In genomic region chr19:45019187-45019586, GRCh38 we compare ENCODE assay signal across 21 cellular contexts. TPM values are rescaled to one million over a fixed set of nuclear protein-coding genes. Genes with fewer than 3 reads are reported as not detected.
DNase-seq lines count a peak whose midpoint lies in the region; ATAC-seq, FAIRE-seq and TF ChIP-seq lines count a peak whose summit lies in the region.
"Had no signal": no experiment of that assay in that cellular context is flagged by ENCODE, and none has a peak within 500 bp of the region (broad histone marks: within the 10 kb centered on the region; RNA-seq: fewer than 3 reads in every experiment).

No MANE protein-coding gene starts in this region.

- intact Hi-C loops in CD4-positive, alpha-beta memory T cell (cut with micrococcal nuclease) = no loop called here
- intact Hi-C loops in Panc1 (cut with micrococcal nuclease; ENCODE audit: unreplicated experiment) = no loop called here

- H3K27me3 Mint-ChIP-seq in CD4-positive, alpha-beta memory T cell = no peaks in the 10 kb centered on the region
- H3K27me3 Mint-ChIP-seq: CD4-positive, alpha-beta T cell had no signal

- peaks cover 10% of the 10 kb centered on the region for H3K36me3 ChIP-seq in CD4-positive, alpha-beta memory T cell (ENCODE audit: insufficient read depth, low read length)
- H3K36me3 ChIP-seq in Panc1 (ENCODE audit: control insufficient read depth, insufficient read depth, low read length) = no peaks in the 10 kb centered on the region
- H3K36me3 ChIP-seq: BE2C, SJCRH30 had no signal

- POLR2A ChIA-PET in CD4-positive, alpha-beta memory T cell (lab: Charles Lee; ENCODE audit: partially characterized antibody) = interaction anchor here (1.0 kb wide), 1 partner anchor 19 kb away, joined by 3 read pairs; the partner anchor contains the start of gene CLASRP
- POLR2A ChIA-PET in Panc1 (lab: Charles Lee) = no interaction called here

- H3K27ac Mint-ChIP-seq in CD4-positive, alpha-beta memory T cell = peak overlapping the region; percentile 25 to 88 (median 71)
- H3K27ac Mint-ChIP-seq: CD4-positive, alpha-beta T cell had no signal

- no peak for DNase-seq in CD4-positive, alpha-beta memory T cell
- DNase-seq in D721Med (ENCODE audit: insufficient read length, low spot score) (no peak), Panc1 (ENCODE audit: low read depth, low spot score) (no peak), epithelial cell of esophagus (ENCODE audit: low read depth) (peak; percentile 36), SKM-1 (lab: John Stamatoyannopoulos, UW; ENCODE audit: unreplicated experiment) (no peak), activated gamma-delta T cell (lab: John Stamatoyannopoulos, UW) (no peak)
- DNase-seq: BE2C; CD4-positive, alpha-beta T cell; GF-D8; GM23248; Karpas-422; MM.1S; NCI-H1092 treated with DMSO at 0.1 percent for 48 hours; NCI-H524; SJCRH30; SW 1271 had no signal

- peaks cover 8 to 24% (median 15%) of the 10 kb centered on the region in 4 donors for H3K4me1 Mint-ChIP-seq in CD4-positive, alpha-beta memory T cell

- no peaks in the 10 kb centered on the region for H3K9me3 ChIP-seq in CD4-positive, alpha-beta memory T cell (ENCODE audit: control insufficient read depth in 1 of 2, low read length in 2 of 2)
- no peaks in the 10 kb centered on the region for H3K9me3 ChIP-seq in Panc1 (ENCODE audit: control insufficient read depth, insufficient read depth, low read depth, low read length)
- H3K9me3 ChIP-seq: BE2C, SJCRH30 had no signal

- ATAC-seq in Panc1 (no peak), HG02938 (IDR thresholded peaks at IDR 0.05; ENCODE audit: unreplicated experiment) (no peak)
- ATAC-seq: HCT116, HepG2 had no signal

- H3K27me3 ChIP-seq in CD4-positive, alpha-beta memory T cell (ENCODE audit: insufficient read depth, low read length) = no peaks in the 10 kb centered on the region
- no peaks in the 10 kb centered on the region for H3K27me3 ChIP-seq in Panc1 (ENCODE audit: control insufficient read depth, insufficient read depth, low read length)
- H3K27me3 ChIP-seq: BE2C, SJCRH30 had no signal

- peaks cover 11 to 31% of the 10 kb centered on the region in 2 donors for H3K36me3 Mint-ChIP-seq in CD4-positive, alpha-beta memory T cell

- H3K27ac ChIP-seq in CD4-positive, alpha-beta memory T cell (ENCODE audit: low read depth, low read length) = no peak overlapping the region
- H3K27ac ChIP-seq in Panc1 (ENCODE audit: low read length) = no peak overlapping the region
- H3K27ac ChIP-seq: GM23248, SJCRH30 had no signal

- BruUV-seq in Panc1 (replicated peaks; lab: Mats Ljungman, UMichigan) = TSS peak; percentile 22

- peaks cover 17% of the 10 kb centered on the region for H3K4me1 ChIP-seq in CD4-positive, alpha-beta memory T cell (ENCODE audit: insufficient read depth, low read length)
- no peaks in the 10 kb centered on the region for H3K4me1 ChIP-seq in Panc1 (ENCODE audit: control insufficient read depth, insufficient read depth, low read length)
- H3K4me1 ChIP-seq: BE2C, SJCRH30 had no signal

- no peak for TF ChIP-seq CTCF in D721Med (IDR thresholded peaks at IDR 0.05; ENCODE audit: insufficient read depth, missing control alignments)
- no peak for TF ChIP-seq CTCF in Panc1 (IDR thresholded peaks at IDR 0.05)
- TF ChIP-seq CTCF in epithelial cell of esophagus (IDR thresholded peaks at IDR 0.05; ENCODE audit: insufficient read depth, low read depth, low read length, missing control alignments) = no peak

- H3K9me3 Mint-ChIP-seq in CD4-positive, alpha-beta memory T cell = no peaks in the 10 kb centered on the region
- H3K9me3 Mint-ChIP-seq: CD4-positive, alpha-beta T cell had no signal

- in situ Hi-C loops in Panc1 (cut with HindIII; ENCODE audit: low pct_unique_long_range_greater_than_20kb, low sequenced_read_pairs) = no loop called here

- no peak overlapping the region for H3K4me3 Mint-ChIP-seq in CD4-positive, alpha-beta memory T cell
- H3K4me3 Mint-ChIP-seq: CD4-positive, alpha-beta T cell had no signal

- no peak overlapping the region for H3K4me3 ChIP-seq in CD4-positive, alpha-beta memory T cell (ENCODE audit: low read length in 2 of 2)
- H3K4me3 ChIP-seq in Panc1 (ENCODE audit: low read depth in 2 of 2, low read length in 2 of 2) = no peak overlapping the region
- no peak overlapping the region for H3K4me3 ChIP-seq in epithelial cell of esophagus (ENCODE audit: low read length)
- H3K4me3 ChIP-seq: GM23248, SJCRH30 had no signal

- CTCF ChIA-PET in CD4-positive, alpha-beta memory T cell (lab: Charles Lee; ENCODE audit: partially characterized antibody) = interaction anchor here (0.7 to 1.2 kb wide), 4 partner anchors 10 to 168 kb away, joined by 3 to 4 read pairs (median 4); no protein-coding TSS in a partner anchor
- CTCF ChIA-PET in Panc1 (lab: Charles Lee) = no interaction called here

- FAIRE-seq in D721Med (lab: Jason Lieb, UNC) = peak; percentile 68
- FAIRE-seq: HepG2 had no signal

RNA-seq across cellular contexts. Expression of gene RELB, which starts 17.9 kb away (rescaled TPM):
- 10 to 100 TPM; 38.8 to 39.8 TPM for total RNA-seq in CD4-positive, alpha-beta memory T cell
- 10 to 100 TPM; 19.7 to 31.2 TPM for polyA plus RNA-seq in CD4-positive, alpha-beta memory T cell
- 28.1 TPM for total RNA-seq in Panc1 (2021; ENCODE audit: unreplicated experiment)
- 31.5 TPM for polyA plus RNA-seq in Panc1 (2012; ENCODE audit: insufficient read length)

RNA-seq across cellular contexts. Expression of gene CLASRP, which starts 19.7 kb away (rescaled TPM):
- total RNA-seq in CD4-positive, alpha-beta memory T cell = 100 to 1,000 TPM; 156 to 163 TPM
- 10 to 100 TPM in 1 of 2 donors, 1 to 10 TPM in 1; 3.8 to 12.7 TPM for polyA plus RNA-seq in CD4-positive, alpha-beta memory T cell
- total RNA-seq in Panc1 (2021; ENCODE audit: unreplicated experiment) = 72.4 TPM
- 67.6 TPM for polyA plus RNA-seq in Panc1 (2012; ENCODE audit: insufficient read length)

RNA-seq across cellular contexts. Expression of gene ZNF296, which starts 57.1 kb away (rescaled TPM):
- total RNA-seq in CD4-positive, alpha-beta memory T cell = 1 to 10 TPM; 1.7 to 1.9 TPM
- polyA plus RNA-seq in CD4-positive, alpha-beta memory T cell = 1 to 10 TPM in 1 of 2 donors, under 1 TPM in 1; 0.98 to 3.2 TPM
- 6.7 TPM for total RNA-seq in Panc1 (2021; ENCODE audit: unreplicated experiment)
- polyA plus RNA-seq in Panc1 (2012; ENCODE audit: insufficient read length) = 8.6 TPM
- total RNA-seq: Daoy, GM23248, SJCRH30 had no signal
- polyA plus RNA-seq: AG04450, GM23248 had no signal

RNA-seq across cellular contexts. Expression of gene GEMIN7, which starts 59.9 kb away (rescaled TPM):
- total RNA-seq in CD4-positive, alpha-beta memory T cell = 10 to 100 TPM; 15.9 to 17.6 TPM
- polyA plus RNA-seq in CD4-positive, alpha-beta memory T cell = 10 to 100 TPM; 34.9 to 75.3 TPM
- total RNA-seq in Panc1 (2021; ENCODE audit: unreplicated experiment) = 29.5 TPM
- polyA plus RNA-seq in Panc1 (2012; ENCODE audit: insufficient read length) = 27.3 TPM
